Comparison of ENCODE assay signal across 1 cellular context in genomic region chr6:32118782-32119628, GRCh38.
TF ChIP-seq lines count a peak whose summit lies in the region.

No MANE protein-coding gene starts in this region.

TF ChIP-seq in K562, 482 proteins besides CTCF, POLR2A, EP300 and RAD21 (continued from another document):
- TF ChIP-seq ZNF778 (CRISPR knock-in tag; IDR thresholded peaks at IDR 0.05) (no peak), NR4A1 (CRISPR knock-in tag; IDR thresholded peaks at IDR 0.05) (no peak), NR4A1 (tag; IDR thresholded peaks at IDR 0.05) (0 out of 2 replicates have a peak, but pooled peaks have one; percentile 30), TGIF2 (CRISPR knock-in tag; IDR thresholded peaks at IDR 0.05) (no peak), SOX6 (IDR thresholded peaks at IDR 0.05) (0 out of 2 replicates have a peak, but pooled peaks have one; percentile 16), FOXO4 (CRISPR knock-in tag; IDR thresholded peaks at IDR 0.05) (no peak), ARID4B (CRISPR knock-in tag; IDR thresholded peaks at IDR 0.05) (peak; percentile 55; the same call in 1 of the 2 replicates), ZNF695 (CRISPR knock-in tag; IDR thresholded peaks at IDR 0.05) (no peak), SMARCB1 (IDR thresholded peaks at IDR 0.05; ENCODE audit: insufficient read length, low read depth) (no peak), HLTF (IDR thresholded peaks at IDR 0.05) (no peak), TAL1 (IDR thresholded peaks at IDR 0.05) (no peak), NFIC (IDR thresholded peaks at IDR 0.05) (no peak), ZHX1 (conservative IDR thresholded peaks at IDR 0.05; ENCODE audit: low read length) (no peak), CBX3 (IDR thresholded peaks at IDR 0.05; ENCODE audit: borderline replicate concordance in 1 of 2, low read length in 2 of 2) (no peak; a peak in 1 of 3 replicates), ZBED1 (IDR thresholded peaks at IDR 0.05) (no peak), HDAC2 (IDR thresholded peaks at IDR 0.05) (no peak), PYGO2 (tag; IDR thresholded peaks at IDR 0.05) (no peak), TAF9B (IDR thresholded peaks at IDR 0.05; ENCODE audit: partially characterized antibody) (no peak), CHD1 (IDR thresholded peaks at IDR 0.05; ENCODE audit: low read length) (no peak), GTF2F1 (IDR thresholded peaks at IDR 0.05; ENCODE audit: low read depth, low read length) (no peak), CBFA2T2 (conservative IDR thresholded peaks at IDR 0.05) (no peak), KAT7 (CRISPR knock-in tag; IDR thresholded peaks at IDR 0.05; ENCODE audit: borderline replicate concordance) (peak; percentile 40; the same call in 1 of the 2 replicates), SRSF3 (IDR thresholded peaks at IDR 0.05; ENCODE audit: insufficient read depth, low read length) (no peak), HOXB6 (CRISPR knock-in tag; IDR thresholded peaks at IDR 0.05; ENCODE audit: borderline replicate concordance) (no peak), TEAD1 (CRISPR knock-in tag; IDR thresholded peaks at IDR 0.05) (no peak), NR2F6 (CRISPR knock-in tag; IDR thresholded peaks at IDR 0.05) (no peak), ZNF589 (CRISPR knock-in tag; IDR thresholded peaks at IDR 0.05; ENCODE audit: low read depth) (peak; percentile 39; the same call in 1 of the 2 replicates), ARNT (IDR thresholded peaks at IDR 0.05) (0 out of 4 replicates have a peak, but pooled peaks of 1 of the 2 experiments have one; percentile 75), ETS1 (conservative IDR thresholded peaks at IDR 0.05; ENCODE audit: control insufficient read depth, low read depth, low read length) (0 out of 2 replicates have a peak, but pooled peaks have one; percentile 30), FOXA1 (IDR thresholded peaks at IDR 0.05; ENCODE audit: borderline replicate concordance) (no peak), POLR2AphosphoS5 (IDR thresholded peaks at IDR 0.05; ENCODE audit: control insufficient read depth, insufficient read depth, low read depth, low read length) (no peak), NCOR1 (IDR thresholded peaks at IDR 0.05) (no peak), RNF219 (CRISPR knock-in tag; IDR thresholded peaks at IDR 0.05) (no peak), E2F8 (IDR thresholded peaks at IDR 0.05; ENCODE audit: low read depth, partially characterized antibody) (no peak), XRCC5 (IDR thresholded peaks at IDR 0.05; ENCODE audit: low read depth, low read length) (peak; percentile 90), ZNF354B (CRISPR knock-in tag; IDR thresholded peaks at IDR 0.05) (no peak), GABPB1 (CRISPR knock-in tag; IDR thresholded peaks at IDR 0.05) (peak; percentile 25; the same call in 1 of the 2 replicates), ZNF511 (CRISPR knock-in tag; IDR thresholded peaks at IDR 0.05) (no peak), NR3C1 (CRISPR knock-in tag; IDR thresholded peaks at IDR 0.05) (no peak), YY1 (IDR thresholded peaks at IDR 0.05; ENCODE audit: borderline replicate concordance in 1 of 3, control insufficient read depth in 1 of 3, extremely low read depth in 1 of 3, insufficient read depth in 3 of 3, insufficient read length in 1 of 3, insufficient replicate concordance in 2 of 3, low read depth in 1 of 3, low read length in 2 of 3) (peak in 2 of 3 experiments; percentile 47 to 57), THRA (IDR thresholded peaks at IDR 0.05) (no peak), ARID3B (CRISPR knock-in tag; IDR thresholded peaks at IDR 0.05; ENCODE audit: borderline replicate concordance) (no peak), SMC3 (conservative IDR thresholded peaks at IDR 0.05; ENCODE audit: insufficient read depth, low read depth, low read length) (peak; percentile 99)
